ENCODE assay signal across 16 cellular contexts in genomic region chr12:41293011-41293410, GRCh38.
"Had no signal": no experiment of that assay in that cellular context is flagged by ENCODE, and none has a peak within 500 bp of the region (broad histone marks: within the 10 kb centered on the region; RNA-seq: fewer than 3 reads in every experiment).

No MANE protein-coding gene starts in this region.

- H3K36me3 Mint-ChIP-seq: activated naive CD4-positive, alpha-beta T cell treated with anti-CD3 and anti-CD28 coated beads, Interleukin-2, amount 10 ng/mL, durations not matched to agents 7 days and 5 days had no signal

- H3K4me1 Mint-ChIP-seq: activated naive CD4-positive, alpha-beta T cell treated with anti-CD3 and anti-CD28 coated beads, Interleukin-2, amount 10 ng/mL, durations not matched to agents 7 days and 5 days; activated T-helper 17 cell treated with anti-CD3 and anti-CD28 coated beads, Interleukin-2, amount 50 U/mL, for 72 hours; central memory CD8-positive, alpha-beta T cell had no signal

- H3K9me3 Mint-ChIP-seq: activated naive CD4-positive, alpha-beta T cell treated with anti-CD3 and anti-CD28 coated beads, Interleukin-2, amount 10 ng/mL, durations not matched to agents 7 days and 5 days; activated T-helper 17 cell treated with anti-CD3 and anti-CD28 coated beads, Interleukin-2, amount 50 U/mL, for 72 hours; central memory CD8-positive, alpha-beta T cell had no signal

- H3K27me3 Mint-ChIP-seq: activated naive CD4-positive, alpha-beta T cell treated with anti-CD3 and anti-CD28 coated beads, Interleukin-2, amount 10 ng/mL, durations not matched to agents 7 days and 5 days; central memory CD8-positive, alpha-beta T cell had no signal

- ATAC-seq: activated T-helper 17 cell treated with anti-CD3 and anti-CD28 coated beads, Interleukin-2, amount 50 U/mL, for 72 hours; psoas muscle had no signal

- DNase-seq: activated CD4-positive, alpha-beta T cell treated with anti-CD3 and anti-CD28 coated beads for 4 hours; activated naive CD4-positive, alpha-beta T cell treated with anti-CD3 and anti-CD28 coated beads, Interleukin-2, amount 10 ng/mL, durations not matched to agents 7 days and 5 days; activated T-cell treated with anti-CD3 and anti-CD28 coated beads for 4 hours; effector memory CD4-positive, alpha-beta T cell; erythroblast; glutamatergic neuron; left ventricle myocardium inferior; mesendoderm; psoas muscle; sigmoid colon; stimulated activated CD4-positive, alpha-beta T cell treated with anti-CD3 and anti-CD28 coated beads, Interleukin-12 subunit alpha, Interleukin-12 subunit beta, amount 100 ng/mL, for 4 hours; stimulated activated naive CD4-positive, alpha-beta T cell treated with Interleukin-2 at 50 U/mL for 16 hours; T-helper 1 cell had no signal

- H3K27ac Mint-ChIP-seq: activated naive CD4-positive, alpha-beta T cell treated with anti-CD3 and anti-CD28 coated beads, Interleukin-2, amount 10 ng/mL, durations not matched to agents 7 days and 5 days; activated T-helper 17 cell treated with anti-CD3 and anti-CD28 coated beads, Interleukin-2, amount 50 U/mL, for 72 hours had no signal

- H3K27ac ChIP-seq: left ventricle myocardium inferior, psoas muscle, sigmoid colon, suprapubic skin had no signal

- H3K4me3 Mint-ChIP-seq: activated naive CD4-positive, alpha-beta T cell treated with anti-CD3 and anti-CD28 coated beads, Interleukin-2, amount 10 ng/mL, durations not matched to agents 7 days and 5 days; activated T-helper 17 cell treated with anti-CD3 and anti-CD28 coated beads, Interleukin-2, amount 50 U/mL, for 72 hours; central memory CD8-positive, alpha-beta T cell had no signal
